ENCODE assay signal across 8 cellular contexts in the genomic region with DNA sequence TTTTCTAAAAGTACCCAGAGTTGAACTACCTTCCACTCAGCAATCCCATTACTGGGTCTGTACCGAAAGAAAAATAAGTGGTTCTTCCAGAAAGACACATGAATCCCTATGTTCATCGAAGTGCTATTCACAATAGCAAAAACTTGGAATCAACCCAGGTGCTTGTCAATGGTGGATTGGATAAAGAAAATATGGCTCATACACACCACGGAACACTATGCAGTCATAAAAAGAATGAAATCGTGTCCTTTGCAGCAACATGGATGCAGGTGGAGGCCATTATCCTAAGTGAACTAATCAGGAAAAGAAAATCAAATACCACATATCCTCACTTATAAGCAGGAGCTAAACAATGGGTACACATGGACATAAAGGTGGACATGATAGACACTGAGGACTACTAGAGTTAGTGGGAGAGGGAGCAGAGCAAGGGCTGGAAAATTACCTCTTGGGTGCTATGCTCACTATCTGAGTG. TPM values are rescaled to one million over a fixed set of nuclear protein-coding genes. Genes with fewer than 3 reads are reported as not detected.
DNase-seq lines count a peak whose midpoint lies in the region; ATAC-seq and TF ChIP-seq lines count a peak whose summit lies in the region.

No MANE protein-coding gene starts in this region.

- POLR2A ChIA-PET in Panc1 (lab: Charles Lee), result interaction anchor here (0.6 to 0.8 kb wide), 2 partner anchors 24 to 379 kb away, joined by 3 to 4 read pairs; no protein-coding TSS in a partner anchor

- in situ Hi-C loops in Panc1 (cut with HindIII; ENCODE audit: low pct_unique_long_range_greater_than_20kb, low sequenced_read_pairs), result no loop called here
- in situ Hi-C loops in gastrocnemius medialis (cut with MboI; ENCODE audit: low sequenced_read_pairs in 4 of 4), result no loop called here

- intact Hi-C loops in Panc1 (cut with micrococcal nuclease; ENCODE audit: unreplicated experiment) (no loop called here), esophagus squamous epithelium (cut with DNase I) (loop anchor here (10.0 kb wide), 2 partner anchors 98 to 238 kb away; no protein-coding TSS in a partner anchor), gastrocnemius medialis (cut with DNase I; ENCODE audit: low total_unique reads) (loop anchor here (1.0 kb wide), 1 partner anchor 32 kb away; a partner anchor contains a TSS), sciatic nerve (cut with DNase I) (loop anchor here (10.0 kb wide), 1 partner anchor 88 kb away; no protein-coding TSS in a partner anchor)

- TF ChIP-seq POLR2A in esophagus squamous epithelium (IDR thresholded peaks at IDR 0.05) (no peak), gastrocnemius medialis (IDR thresholded peaks at IDR 0.05) (no peak)

- CTCF ChIA-PET in Panc1 (lab: Charles Lee), result no interaction called here

- peaks cover 5% of the 10 kb centered on the region for H3K27me3 ChIP-seq in H7 (ENCODE audit: control insufficient read depth, insufficient read depth, low read length)
- H3K27me3 ChIP-seq in Panc1 (ENCODE audit: control insufficient read depth, insufficient read depth, low read length), result no peaks in the 10 kb centered on the region
- no peaks in the 10 kb centered on the region for H3K27me3 ChIP-seq in esophagus squamous epithelium
- H3K27me3 ChIP-seq in gastrocnemius medialis, result no peaks in the 10 kb centered on the region

- H3K4me3 ChIP-seq in H7 (ENCODE audit: insufficient read depth, low read depth, low read length), result peak overlapping the region; percentile 48
- peak overlapping the region; percentile 59 to 78 for H3K4me3 ChIP-seq in Panc1 (ENCODE audit: low read depth in 2 of 2, low read length in 2 of 2)
- peak overlapping the region; percentile 48 to 77 (median 64) for H3K4me3 ChIP-seq in esophagus squamous epithelium
- peak overlapping the region; percentile 71 to 82 (median 72) for H3K4me3 ChIP-seq in gastrocnemius medialis

- peaks cover 29% of the 10 kb centered on the region for H3K4me1 ChIP-seq in Panc1 (ENCODE audit: control insufficient read depth, insufficient read depth, low read length)
- peaks cover 27 to 67% (median 37%) of the 10 kb centered on the region in 3 donors for H3K4me1 ChIP-seq in esophagus squamous epithelium
- peaks cover 0 to 6% of the 10 kb centered on the region in 2 donors for H3K4me1 ChIP-seq in gastrocnemius medialis

- H3K27ac ChIP-seq in Panc1 (ENCODE audit: low read length) (peak overlapping the region; percentile 97), esophagus squamous epithelium (peak overlapping the region; percentile 91 to 98 (median 94)), gastrocnemius medialis (peak overlapping the region; percentile 89 to 94 (median 92))

- H3K9me3 ChIP-seq in Panc1 (ENCODE audit: control insufficient read depth, insufficient read depth, low read depth, low read length) (no peaks in the 10 kb centered on the region), esophagus squamous epithelium (no peaks in the 10 kb centered on the region), gastrocnemius medialis (no peaks in the 10 kb centered on the region)

- ATAC-seq in Panc1 (no peak), gastrocnemius medialis (no peak), GM19463 (IDR thresholded peaks at IDR 0.05; ENCODE audit: unreplicated experiment) (no peak), sciatic nerve (no peak)

- TF ChIP-seq CTCF in Panc1 (IDR thresholded peaks at IDR 0.05), result no peak
- no peak for TF ChIP-seq CTCF in esophagus squamous epithelium (IDR thresholded peaks at IDR 0.05)
- no peak for TF ChIP-seq CTCF in gastrocnemius medialis (IDR thresholded peaks at IDR 0.05 in 4 of 5, conservative IDR thresholded peaks at IDR 0.05 in 1 of 5)

- WGBS in esophagus squamous epithelium, 2 donors, result 23 to 26% methylated on average over 2 to 4 of the region's 4 CpGs

- DNase-seq in H7 (no peak), Panc1 (ENCODE audit: low read depth, low spot score) (no peak), esophagus squamous epithelium (lab: John Stamatoyannopoulos, UW) (no peak), gastrocnemius medialis (no peak), sciatic nerve (ENCODE audit: low spot score) (no peak), OCI-M1 (lab: John Stamatoyannopoulos, UW) (no peak)
- no peak for DNase-seq in effector CD4-positive, alpha-beta T cell

- H3K36me3 ChIP-seq in H7 (replicated peaks; ENCODE audit: control insufficient read depth, insufficient read depth, low read length) (no peaks in the 10 kb centered on the region), Panc1 (ENCODE audit: control insufficient read depth, insufficient read depth, low read length) (no peaks in the 10 kb centered on the region), esophagus squamous epithelium (no peaks in the 10 kb centered on the region), gastrocnemius medialis (no peaks in the 10 kb centered on the region)

- no TSS peak for BruUV-seq in Panc1 (replicated peaks; lab: Mats Ljungman, UMichigan)

RNA-seq across cellular contexts. Expression of a gene that starts 32.9 kb away (rescaled TPM):
- total RNA-seq in H7 (2014; rRNA removed; shearing (Covaris generic)), result 37.1 and 64.0 TPM in 2 replicates
- total RNA-seq in Panc1 (2021; ENCODE audit: unreplicated experiment) (70.0 TPM), esophagus squamous epithelium (100 to 1,000 TPM in 1 of 4 donors, 10 to 100 TPM in 3; 48.5 to 128 (median 66.1) TPM), gastrocnemius medialis (100 to 1,000 TPM in 2 of 4 donors, 10 to 100 TPM in 2; 41.2 to 104 (median 90.8) TPM), sciatic nerve (179 TPM)
- 74.0 TPM for polyA plus RNA-seq in Panc1 (2012; ENCODE audit: insufficient read length)
